29 cellular contexts compared by ENCODE assay signal in genomic region chr7:32264667-32265284, GRCh38.
A peak's percentile ranks its signal among the peaks of the same experiment; 100 is the strongest.
DNase-seq lines count a peak whose midpoint lies in the region; ATAC-seq and TF ChIP-seq lines count a peak whose summit lies in the region.
"Had no signal": no experiment of that assay in that cellular context is flagged by ENCODE, and none has a peak within 500 bp of the region (broad histone marks: within the 10 kb centered on the region; RNA-seq: fewer than 3 reads in every experiment).

No MANE protein-coding gene starts in this region.

- WGBS in heart left ventricle, 4 donors = 75 to 81% (median 78%) methylated on average over 2 of the region's 2 CpGs

- peak overlapping the region; percentile 10 for H3K27ac Mint-ChIP-seq in neural progenitor cell
- H3K27ac Mint-ChIP-seq: CD4-positive, alpha-beta T cell; GM23338; HFFc6 had no signal

- H3K27ac ChIP-seq in heart left ventricle (peak overlapping the region in 1 of 12 donors; percentile 38), neural progenitor cell (no peak overlapping the region)
- H3K27ac ChIP-seq: A549; BLaER1 treated with 17β-estradiol and CSF1 and Interleukin-3, amounts not matched to agents 10 nM and 100 nM; RWPE1 had no signal

- H3K9me3 ChIP-seq in heart left ventricle (no peaks in the 10 kb centered on the region), neural progenitor cell (ENCODE audit: low read depth) (no peaks in the 10 kb centered on the region)
- H3K9me3 ChIP-seq: A549; BLaER1 treated with 17β-estradiol and CSF1 and Interleukin-3, amounts not matched to agents 10 nM and 100 nM; Caco-2; HAP-1; SK-N-SH had no signal

- peaks cover 4% of the 10 kb centered on the region for H3K4me1 Mint-ChIP-seq in neural progenitor cell

- H3K9ac ChIP-seq in neural progenitor cell = no peak overlapping the region
- H3K9ac ChIP-seq: BLaER1 treated with 17β-estradiol and CSF1 and Interleukin-3, amounts not matched to agents 10 nM and 100 nM; SK-N-SH had no signal

- no peak overlapping the region for H3K4me3 Mint-ChIP-seq in neural progenitor cell
- H3K4me3 Mint-ChIP-seq: CD4-positive, alpha-beta T cell; GM23338; HFFc6 had no signal

- H2AFZ ChIP-seq in neural progenitor cell (replicated peaks) = no peak overlapping the region
- H2AFZ ChIP-seq: GM23338 had no signal

- H3F3A ChIP-seq in neural progenitor cell (ENCODE audit: low read depth) = no peaks in the 10 kb centered on the region

- ATAC-seq in heart left ventricle (peak in 3 of 4 donors; percentile 24 to 54 (median 50)), HG02885 (IDR thresholded peaks at IDR 0.05; ENCODE audit: poor library complexity, unreplicated experiment) (no peak), GM18520 (IDR thresholded peaks at IDR 0.05; ENCODE audit: unreplicated experiment) (no peak), HG03439 (IDR thresholded peaks at IDR 0.05; ENCODE audit: unreplicated experiment) (no peak)
- ATAC-seq: A549, GM23338 had no signal

- no peaks in the 10 kb centered on the region for H3K36me3 ChIP-seq in heart left ventricle
- no peaks in the 10 kb centered on the region for H3K36me3 ChIP-seq in neural progenitor cell
- H3K36me3 ChIP-seq: BLaER1 treated with 17β-estradiol and CSF1 and Interleukin-3, amounts not matched to agents 10 nM and 100 nM; HAP-1 had no signal

- H3K79me2 ChIP-seq in neural progenitor cell (ENCODE audit: low read depth) = no peaks in the 10 kb centered on the region

- H3K27me3 Mint-ChIP-seq in neural progenitor cell (ENCODE audit: insufficient read depth, low read depth) = no peaks in the 10 kb centered on the region
- H3K27me3 Mint-ChIP-seq: CD4-positive, alpha-beta T cell had no signal

- H3K27me3 ChIP-seq in heart left ventricle (no peaks in the 10 kb centered on the region), neural progenitor cell (no peaks in the 10 kb centered on the region)
- H3K27me3 ChIP-seq: BLaER1 treated with 17β-estradiol and CSF1 and Interleukin-3, amounts not matched to agents 10 nM and 100 nM had no signal

- DNase-seq in COLO829 (ENCODE audit: low spot score) (peak; percentile 86), NCI-H446 treated with DMSO at 0.1 percent for 48 hours (lab: John Stamatoyannopoulos, UW) (peak; percentile 34), heart left ventricle (no peak), neural progenitor cell (ENCODE audit: low spot score) (no peak)
- DNase-seq: AML-193; Caco-2; CD4-positive, alpha-beta T cell; HFFc6; IMR-90; KG1; NCI-H1092; NCI-H1417 treated with DMSO at 0.1 percent for 48 hours; NCI-H1694 treated with DMSO at 0.1 percent for 48 hours; NCI-H2081 treated with DMSO at 0.1 percent for 48 hours; NCI-H2171; NCI-H226; NCI-H510A treated with DMSO at 0.1 percent for 48 hours; NK-92 treated with Interleukin-12 subunit alpha and Interleukin-12 subunit beta, amount 100 ng/mL, for 24 hours; SIG-M5; SK-N-SH; SW 1271 had no signal

- intact Hi-C loops in heart left ventricle (cut with DNase I) = no loop called here

- H3K4me1 ChIP-seq in heart left ventricle = peaks cover 0 to 10% (median 0%) of the 10 kb centered on the region in 12 donors
- no peaks in the 10 kb centered on the region for H3K4me1 ChIP-seq in neural progenitor cell
- H3K4me1 ChIP-seq: A549, Caco-2, HAP-1 had no signal

- TF ChIP-seq POLR2A in heart left ventricle (IDR thresholded peaks at IDR 0.05) = no peak

- no peaks in the 10 kb centered on the region for H3K9me3 Mint-ChIP-seq in neural progenitor cell
- H3K9me3 Mint-ChIP-seq: CD4-positive, alpha-beta T cell; GM23338 had no signal

- H3K36me3 Mint-ChIP-seq in neural progenitor cell = no peaks in the 10 kb centered on the region

- H3K4me3 ChIP-seq in heart left ventricle (no peak overlapping the region), neural progenitor cell (no peak overlapping the region)
- H3K4me3 ChIP-seq: A549; BLaER1 treated with 17β-estradiol and CSF1 and Interleukin-3, amounts not matched to agents 10 nM and 100 nM; GM23338; HAP-1 had no signal

- TF ChIP-seq CTCF in heart left ventricle (IDR thresholded peaks at IDR 0.05) (no peak), neural progenitor cell (IDR thresholded peaks at IDR 0.05) (no peak)

- H3K4me2 ChIP-seq in neural progenitor cell = no peak overlapping the region
- H3K4me2 ChIP-seq: A549; BLaER1 treated with 17β-estradiol and CSF1 and Interleukin-3, amounts not matched to agents 10 nM and 100 nM; GM23338; SK-N-SH had no signal

- no peaks in the 10 kb centered on the region for H4K20me1 ChIP-seq in neural progenitor cell (ENCODE audit: low read depth)
- H4K20me1 ChIP-seq: BLaER1 treated with 17β-estradiol and CSF1 and Interleukin-3, amounts not matched to agents 10 nM and 100 nM had no signal

Comparison
In these comparisons a context has a peak if more than half of its experiments do, and no peak if none do; other contexts are left out.
1. DNase-seq: peak in COLO829 (single experiment) and NCI-H446 treated with DMSO at 0.1 percent for 48 hours (single experiment); none in heart left ventricle (0 of 5) and neural progenitor cell (single experiment).
2. ATAC-seq: peak in heart left ventricle (3 of 4); none in HG02885 (single experiment), GM18520 (single experiment) and HG03439 (single experiment).